Comparison of ENCODE assay signal across 8 cellular contexts in genomic region chr2:189441709-189442074, GRCh38. TPM values are rescaled to one million over a fixed set of nuclear protein-coding genes. Genes with fewer than 3 reads are reported as not detected.
DNase-seq lines count a peak whose midpoint lies in the region; ATAC-seq and TF ChIP-seq lines count a peak whose summit lies in the region.

No MANE protein-coding gene starts in this region.

- no peak for TF ChIP-seq CTCF in epithelial cell of proximal tubule (conservative IDR thresholded peaks at IDR 0.05; ENCODE audit: low read depth, low read length)

- H3K4me1 ChIP-seq in NT2/D1 (ENCODE audit: insufficient read depth, insufficient read length): no peaks in the 10 kb centered on the region
- H3K4me1 ChIP-seq in neuron (ENCODE audit: insufficient read depth, low read length): peaks cover 26% of the 10 kb centered on the region

- H3K9ac ChIP-seq in NT2/D1 (ENCODE audit: insufficient read length, low read depth): peak overlapping the region; percentile 97

- H3K4me3 ChIP-seq in NT2/D1 (ENCODE audit: insufficient read length, low read depth) (peak overlapping the region; percentile 95), epithelial cell of proximal tubule (ENCODE audit: low read depth, low read length) (peak overlapping the region; percentile 86), neuron (ENCODE audit: low read length) (peak overlapping the region; percentile 97)

- H3K27me3 ChIP-seq in NT2/D1 (ENCODE audit: insufficient read depth, insufficient read length) (no peaks in the 10 kb centered on the region), neuron (ENCODE audit: insufficient read depth, low read length) (no peaks in the 10 kb centered on the region)

- H3K36me3 ChIP-seq in NT2/D1 (ENCODE audit: insufficient read depth, insufficient read length, low read length) (peaks cover 42% of the 10 kb centered on the region), neuron (ENCODE audit: insufficient read depth, low read length) (peaks cover 18% of the 10 kb centered on the region)

- peak overlapping the region; percentile 73 for H2AFZ ChIP-seq in neuron (ENCODE audit: low read depth, low read length)

- H3K9me3 ChIP-seq in NT2/D1 (ENCODE audit: insufficient read depth, low read length) (no peaks in the 10 kb centered on the region), neuron (ENCODE audit: low read length) (no peaks in the 10 kb centered on the region)

- DNase-seq in NT2/D1 (ENCODE audit: low read depth, low spot score) (no peak), epithelial cell of proximal tubule (ENCODE audit: low read depth) (no peak), dedifferentiated amniotic fluid mesenchymal stem cell (ENCODE audit: extremely low spot score) (no peak), pons (ENCODE audit: low spot score) (no peak), NK-92 (lab: John Stamatoyannopoulos, UW; ENCODE audit: unreplicated experiment) (no peak)

- peak; percentile 3 for ATAC-seq in GM19455 (IDR thresholded peaks at IDR 0.05; ENCODE audit: unreplicated experiment)
- ATAC-seq in HG03521 (IDR thresholded peaks at IDR 0.05; ENCODE audit: unreplicated experiment): no peak

RNA-seq across cellular contexts. Expression of gene WDR75, which starts 0.4 kb away (rescaled TPM):
- total RNA-seq in epithelial cell of proximal tubule: 33.6 and 50.5 TPM in 2 replicates
